In the genomic region with DNA sequence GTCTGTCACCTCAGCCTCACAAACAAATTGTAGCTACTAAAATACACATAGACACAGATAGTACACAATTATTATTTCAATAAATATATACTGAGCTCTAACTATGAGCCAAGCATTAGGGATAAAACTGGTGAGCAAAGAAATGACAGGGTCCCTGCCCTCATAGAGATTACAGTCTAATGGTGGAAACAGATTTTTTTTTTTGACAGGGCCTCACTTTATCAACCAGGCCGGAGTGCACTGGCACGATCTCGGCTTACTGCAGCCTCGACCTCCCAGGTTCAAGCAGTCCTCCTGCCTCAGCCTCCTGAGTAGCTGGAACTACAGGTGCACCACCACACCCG, we compare ENCODE assay signal across 1 cellular context.
TF ChIP-seq lines count a peak whose summit lies in the region.

No MANE protein-coding gene starts in this region.

TF ChIP-seq in HepG2, 621 proteins besides CTCF, POLR2A, EP300 and RAD21:
- TF ChIP-seq MAFF (IDR thresholded peaks at IDR 0.05; ENCODE audit: low read depth, low read length), result no peak
- TF ChIP-seq HOXA7 (CRISPR knock-in tag; IDR thresholded peaks at IDR 0.05), result no peak
